14 cellular contexts compared by ENCODE assay signal in genomic region chr11:71639520-71639849, GRCh38. TPM values are rescaled to one million over a fixed set of nuclear protein-coding genes. Genes with fewer than 3 reads are reported as not detected.
DNase-seq lines count a peak whose midpoint lies in the region; TF ChIP-seq lines count a peak whose summit lies in the region.
"Not testable (repeated sequence)": the region's sequence is repeated elsewhere in the genome, so short reads cannot be mapped to it uniquely, and the experiment has no call there.
"Had no signal": no experiment of that assay in that cellular context is flagged by ENCODE, and none has a peak within 500 bp of the region (broad histone marks: within the 10 kb centered on the region; RNA-seq: fewer than 3 reads in every experiment).

No MANE protein-coding gene starts in this region.

- peaks cover 13 to 27% (median 21%) of the 10 kb centered on the region in 11 experiments for H3K27me3 ChIP-seq in BLaER1 treated with 17β-estradiol and CSF1 and Interleukin-3, amounts not matched to agents 10 nM and 100 nM
- peaks cover 13% of the 10 kb centered on the region for H3K27me3 ChIP-seq in H7 (ENCODE audit: control insufficient read depth, insufficient read depth, low read length)
- not testable (repeated sequence) for H3K27me3 ChIP-seq in effector memory CD4-positive, alpha-beta T cell (replicated peaks; ENCODE audit: control insufficient read depth, insufficient read depth, low read length, poor library complexity, severe bottlenecking); subcutaneous abdominal adipose tissue (ENCODE audit: control insufficient read depth in 5 of 5, insufficient read depth in 4 of 5, low read length in 5 of 5)

- H3K9ac ChIP-seq in BLaER1 treated with 17β-estradiol and CSF1 and Interleukin-3, amounts not matched to agents 10 nM and 100 nM = peak overlapping the region in 3 of 11 experiments; percentile 48 to 56 (median 50); a peak in 2 of 22 replicates
- H3K9ac ChIP-seq in subcutaneous abdominal adipose tissue (ENCODE audit: low read length in 5 of 5) = not testable (repeated sequence)

- not testable (repeated sequence) for H3K4me1 Mint-ChIP-seq in nephron progenitor cell

- H3K9me3 ChIP-seq in BLaER1 treated with 17β-estradiol and CSF1 and Interleukin-3, amounts not matched to agents 10 nM and 100 nM (replicated peaks in 1 of 11); effector memory CD4-positive, alpha-beta T cell (ENCODE audit: control insufficient read depth, low read length); subcutaneous abdominal adipose tissue (ENCODE audit: control insufficient read depth in 5 of 5, low read length in 5 of 5): not testable (repeated sequence)

- peak overlapping the region; percentile 72 to 91 (median 84) for H3K4me2 ChIP-seq in BLaER1 treated with 17β-estradiol and CSF1 and Interleukin-3, amounts not matched to agents 10 nM and 100 nM

- H3K27ac Mint-ChIP-seq in nephron progenitor cell = not testable (repeated sequence)

- peak overlapping the region; percentile 44 to 66 (median 54); a peak in 17 of 20 replicates for H3K4me3 ChIP-seq in BLaER1 treated with 17β-estradiol and CSF1 and Interleukin-3, amounts not matched to agents 10 nM and 100 nM
- H3K4me3 ChIP-seq in H7 (ENCODE audit: insufficient read depth, low read depth, low read length) (peak overlapping the region; percentile 36), iPS-11a (ENCODE audit: low read depth, low read length) (peak overlapping the region; percentile 18), subcutaneous abdominal adipose tissue (ENCODE audit: low read depth in 1 of 5, low read length in 5 of 5) (peak overlapping the region in 3 of 5 donors; percentile 29 to 57 (median 44))
- H3K4me3 ChIP-seq in effector memory CD4-positive, alpha-beta T cell (ENCODE audit: insufficient read depth, low read depth, low read length, poor library complexity, severe bottlenecking) = peak overlapping the region; percentile 37

- DNase-seq in H7 (peak; percentile 68), NCI-H510A treated with DMSO at 0.1 percent for 48 hours (lab: John Stamatoyannopoulos, UW) (peak; percentile 7), nephron progenitor cell (peak; percentile 44)
- DNase-seq in activated naive CD4-positive, alpha-beta T cell treated with Interleukin-2 at 50 U/mL for 16 hours = peak; percentile 3
- not testable (repeated sequence) for DNase-seq in effector memory CD4-positive, alpha-beta T cell

- H3K27ac ChIP-seq in BLaER1 treated with 17β-estradiol and CSF1 and Interleukin-3, amounts not matched to agents 10 nM and 100 nM; effector memory CD4-positive, alpha-beta T cell (ENCODE audit: insufficient read depth, low read length, poor library complexity, severe bottlenecking); subcutaneous abdominal adipose tissue (ENCODE audit: low read depth, low read length): not testable (repeated sequence)

- peaks cover 65% of the 10 kb centered on the region for H3K27me3 Mint-ChIP-seq in nephron progenitor cell (ENCODE audit: low read depth, poor library complexity)

- H3K36me3 ChIP-seq in BLaER1 treated with 17β-estradiol and CSF1 and Interleukin-3, amounts not matched to agents 10 nM and 100 nM; H7 (replicated peaks; ENCODE audit: control insufficient read depth, insufficient read depth, low read length); effector memory CD4-positive, alpha-beta T cell (ENCODE audit: control insufficient read depth, insufficient read depth, low read length); subcutaneous abdominal adipose tissue (ENCODE audit: control insufficient read depth in 5 of 5, insufficient read depth in 5 of 5, low read length in 5 of 5): not testable (repeated sequence)

- not testable (repeated sequence) for TF ChIP-seq CTCF in nephron progenitor cell (IDR thresholded peaks at IDR 0.05)

- H4K20me1 ChIP-seq in BLaER1 treated with 17β-estradiol and CSF1 and Interleukin-3, amounts not matched to agents 10 nM and 100 nM = not testable (repeated sequence)

- not testable (repeated sequence) for H3K36me3 Mint-ChIP-seq in nephron progenitor cell (ENCODE audit: low read depth)

- H3K4me3 Mint-ChIP-seq in nephron progenitor cell = peak overlapping the region; percentile 52

- not testable (repeated sequence) for H3K4me1 ChIP-seq in BLaER1 treated with 17β-estradiol and CSF1 and Interleukin-3, amounts not matched to agents 10 nM and 100 nM; effector memory CD4-positive, alpha-beta T cell (ENCODE audit: control insufficient read depth, insufficient read depth, low read length, poor library complexity, severe bottlenecking); subcutaneous abdominal adipose tissue (ENCODE audit: control insufficient read depth in 5 of 5, insufficient read depth in 5 of 5, low read length in 5 of 5)

- H3K9me3 Mint-ChIP-seq in nephron progenitor cell = not testable (repeated sequence)

RNA-seq across cellular contexts. Expression of gene KRTAP5-11, which starts 56.8 kb away (rescaled TPM):
- 0.92 TPM in 1 of 2 replicates, not detected in the other for total RNA-seq in H7 (2014; rRNA removed; shearing (Covaris generic))
- total RNA-seq: CD8-positive, alpha-beta memory T cell; esophagus mucosa; liver; renal cortical epithelial cell; Right ventricle myocardium inferior; ureter had no signal
